Comparison of ENCODE assay signal across 15 cellular contexts in genomic region chr14:65948302-65948701, GRCh38.
DNase-seq lines count a peak whose midpoint lies in the region; ATAC-seq and TF ChIP-seq lines count a peak whose summit lies in the region.
"Had no signal": no experiment of that assay in that cellular context is flagged by ENCODE, and none has a peak within 500 bp of the region (broad histone marks: within the 10 kb centered on the region; RNA-seq: fewer than 3 reads in every experiment).

No MANE protein-coding gene starts in this region.

- H4K12ac ChIP-seq in trophoblast cell (ENCODE audit: low read depth, low read length), result no peak overlapping the region

- H2BK5ac ChIP-seq in trophoblast cell (ENCODE audit: low read depth, low read length, poor library complexity), result no peak overlapping the region

- dilution Hi-C loops in mammary epithelial cell (cut with HindIII; ENCODE audit: low sequenced_read_pairs), result no loop called here

- H3K4me3 ChIP-seq in mammary epithelial cell (replicated peaks in 1 of 3; ENCODE audit: insufficient read depth in 1 of 3, low read depth in 2 of 3, low read length in 3 of 3) (no peak overlapping the region), trophoblast cell (ENCODE audit: low read depth, low read length) (no peak overlapping the region)

- H3K36me3 ChIP-seq in mammary epithelial cell (ENCODE audit: insufficient read depth, low read length), result no peaks in the 10 kb centered on the region
- no peaks in the 10 kb centered on the region for H3K36me3 ChIP-seq in trophoblast cell (ENCODE audit: control insufficient read depth in 1 of 2, insufficient read depth in 2 of 2, low read length in 2 of 2)
- H3K36me3 ChIP-seq: BE2C had no signal

- peaks cover 3% of the 10 kb centered on the region for H3K36me3 Mint-ChIP-seq in central memory CD8-positive, alpha-beta T cell (ENCODE audit: insufficient read depth)

- ATAC-seq in central memory CD8-positive, alpha-beta T cell (replicated peaks; ENCODE audit: extremely low read depth, poor library complexity, severe bottlenecking), result no peak
- ATAC-seq in HG03439 (IDR thresholded peaks at IDR 0.05; ENCODE audit: unreplicated experiment), result no peak

- peak overlapping the region; percentile 33 for H3K27ac Mint-ChIP-seq in central memory CD8-positive, alpha-beta T cell (ENCODE audit: low read depth)

- H4K91ac ChIP-seq in trophoblast cell (ENCODE audit: low read depth, low read length), result no peak overlapping the region

- DNase-seq in T47D (ENCODE audit: low read depth in 1 of 2, low spot score in 1 of 2), result peak; percentile 13 to 64
- no peak for DNase-seq in mammary epithelial cell
- DNase-seq in SK-MEL-5 (ENCODE audit: low read depth, low spot score), result peak; percentile 13
- DNase-seq in central memory CD8-positive, alpha-beta T cell (ENCODE audit: low spot score in 2 of 2), result no peak
- peak; percentile 62 to 77 for DNase-seq in trophoblast cell
- no peak for DNase-seq in midbrain (lab: John Stamatoyannopoulos, UW)
- DNase-seq: BE2C; CD8-positive, alpha-beta memory T cell; HCEC 1CT; MV-4-11; NCI-H1436 treated with DMSO at 0.1 percent for 48 hours; NCI-H2081 treated with DMSO at 0.1 percent for 48 hours; NCI-H524; SHP77 treated with DMSO at 0.1 percent for 48 hours had no signal

- BruUV-seq in mammary epithelial cell (replicated peaks; lab: Mats Ljungman, UMichigan), result no TSS peak

- no peak overlapping the region for H3K27ac ChIP-seq in mammary epithelial cell (ENCODE audit: insufficient read depth, low read depth, low read length)
- no peak overlapping the region for H3K27ac ChIP-seq in trophoblast cell (ENCODE audit: low read depth, low read length)

- no peak overlapping the region for H3K23ac ChIP-seq in trophoblast cell (ENCODE audit: low read length)

- H4K20me1 ChIP-seq in mammary epithelial cell (ENCODE audit: insufficient read depth, low read length), result no peaks in the 10 kb centered on the region

- H3K79me1 ChIP-seq in trophoblast cell (ENCODE audit: low read length), result no peaks in the 10 kb centered on the region

- no peak overlapping the region for H3K18ac ChIP-seq in trophoblast cell (ENCODE audit: low read length)

- H3K4me1 ChIP-seq in mammary epithelial cell (ENCODE audit: insufficient read depth, low read length) (peaks cover 10% of the 10 kb centered on the region), trophoblast cell (ENCODE audit: control insufficient read depth in 1 of 2, insufficient read depth in 2 of 2, low read length in 2 of 2) (peaks cover 23 to 33% of the 10 kb centered on the region in 2 experiments)
- H3K4me1 ChIP-seq: BE2C had no signal

- H2BK12ac ChIP-seq in trophoblast cell (ENCODE audit: low read length), result no peak overlapping the region

- H3K4me1 Mint-ChIP-seq in central memory CD8-positive, alpha-beta T cell, result peaks cover 30% of the 10 kb centered on the region

- H3K4me2 ChIP-seq in mammary epithelial cell (ENCODE audit: insufficient read depth, low read depth, low read length) (no peak overlapping the region), trophoblast cell (ENCODE audit: low read length) (no peak overlapping the region)

- H3K9ac ChIP-seq in mammary epithelial cell (ENCODE audit: insufficient read depth, low read length), result no peak overlapping the region
- H3K9ac ChIP-seq in trophoblast cell (ENCODE audit: low read length), result no peak overlapping the region

- no peak overlapping the region for H3K14ac ChIP-seq in trophoblast cell (ENCODE audit: low read length)

- no peak overlapping the region for H3K4ac ChIP-seq in trophoblast cell (ENCODE audit: low read depth, low read length)

- in situ Hi-C loops in T47D (cut with HindIII; ENCODE audit: low pct_unique_long_range_greater_than_20kb, low sequenced_read_pairs), result no loop called here
- in situ Hi-C loops in mammary epithelial cell (cut with MboI; ENCODE audit: low sequenced_read_pairs in 2 of 2), result no loop called here
- in situ Hi-C loops in SK-MEL-5 (cut with HindIII; ENCODE audit: low pct_unique_long_range_greater_than_20kb, low sequenced_read_pairs), result no loop called here

- H3K4me3 Mint-ChIP-seq in central memory CD8-positive, alpha-beta T cell, result no peak overlapping the region

- no peaks in the 10 kb centered on the region for H3K9me3 Mint-ChIP-seq in central memory CD8-positive, alpha-beta T cell
- H3K9me3 Mint-ChIP-seq: CD8-positive, alpha-beta memory T cell had no signal

- no peak overlapping the region for H2BK120ac ChIP-seq in trophoblast cell (ENCODE audit: insufficient read depth, low read length, poor library complexity)

- no peak overlapping the region for H2AK5ac ChIP-seq in trophoblast cell (ENCODE audit: low read length)

- H3K27me3 Mint-ChIP-seq in central memory CD8-positive, alpha-beta T cell, result no peaks in the 10 kb centered on the region

- no peak for TF ChIP-seq CTCF in mammary epithelial cell (conservative IDR thresholded peaks at IDR 0.05 in 1 of 2, IDR thresholded peaks at IDR 0.05 in 1 of 2; ENCODE audit: extremely low read depth in 1 of 2, insufficient read depth in 1 of 2, low read depth in 1 of 2, low read length in 2 of 2)

- H2AFZ ChIP-seq in mammary epithelial cell (ENCODE audit: low read depth, low read length), result no peak overlapping the region
- no peak overlapping the region for H2AFZ ChIP-seq in trophoblast cell (ENCODE audit: insufficient read depth, low read length, poor library complexity)

- intact Hi-C loops in mammary epithelial cell (cut with micrococcal nuclease), result no loop called here

- no peak overlapping the region for H4K8ac ChIP-seq in trophoblast cell (ENCODE audit: low read depth, low read length)

- WGBS in mammary epithelial cell (ENCODE audit: low coverage, missing lambda C conversion rate), result 65% methylated on average over 8 of the region's 8 CpGs
- WGBS in trophoblast cell (ENCODE audit: extremely low coverage, insufficient coverage, insufficient read length), result no CpG with 5 or more reads among the region's 8 CpGs

- H3K27me3 ChIP-seq in mammary epithelial cell (ENCODE audit: insufficient read depth, low read length) (peaks cover 4% of the 10 kb centered on the region), trophoblast cell (ENCODE audit: insufficient read depth, low read length) (no peaks in the 10 kb centered on the region)

- no peaks in the 10 kb centered on the region for H3K79me2 ChIP-seq in mammary epithelial cell (ENCODE audit: insufficient read depth, low read length)
- no peaks in the 10 kb centered on the region for H3K79me2 ChIP-seq in trophoblast cell (ENCODE audit: control insufficient read depth, insufficient read depth, low read length, poor library complexity)

- CTCF ChIA-PET in mammary epithelial cell (lab: Charles Lee; ENCODE audit: low non-redundant PET), result no interaction called here

- H3K9me3 ChIP-seq in mammary epithelial cell (replicated peaks; ENCODE audit: insufficient read depth, low read length) (no peaks in the 10 kb centered on the region), trophoblast cell (ENCODE audit: insufficient read depth, low read depth, low read length) (no peaks in the 10 kb centered on the region)
- H3K9me3 ChIP-seq: BE2C had no signal

Comparison
In these comparisons a context has a peak if more than half of its experiments do, and no peak if none do; other contexts are left out.
1. DNase-seq: peak in T47D (2 of 2), SK-MEL-5 (single experiment) and trophoblast cell (2 of 2); none in mammary epithelial cell (single experiment), central memory CD8-positive, alpha-beta T cell (0 of 2) and midbrain (single experiment).